In genomic region chr16:31182391-31182790, GRCh38 we compare ENCODE assay signal across 8 cellular contexts. TPM values are rescaled to one million over a fixed set of nuclear protein-coding genes. Genes with fewer than 3 reads are reported as not detected.
DNase-seq lines count a peak whose midpoint lies in the region; ATAC-seq and TF ChIP-seq lines count a peak whose summit lies in the region.

No MANE protein-coding gene starts in this region.

- no peaks in the 10 kb centered on the region for H3K9me3 ChIP-seq in BLaER1 treated with 17β-estradiol and CSF1 and Interleukin-3, amounts not matched to agents 10 nM and 100 nM (replicated peaks in 1 of 11)
- H3K9me3 ChIP-seq in KOPT-K1 (ENCODE audit: insufficient read depth, low read length, poor library complexity, severe bottlenecking): no peaks in the 10 kb centered on the region

- ATAC-seq in natural killer cell treated with Interleukin-12 subunit alpha and Interleukin-12 subunit beta and Interleukin-15 and Interleukin-18, amount 100 ng/mL, for 72 hours: no peak
- ATAC-seq in GM19351 (IDR thresholded peaks at IDR 0.05; ENCODE audit: unreplicated experiment) (no peak), HG02970 (IDR thresholded peaks at IDR 0.05; ENCODE audit: low FRiP score, unreplicated experiment) (no peak), HG02588 (IDR thresholded peaks at IDR 0.05; ENCODE audit: unreplicated experiment) (no peak)

- TF ChIP-seq POLR2A in lower leg skin (IDR thresholded peaks at IDR 0.05): no peak

- peak overlapping the region in 5 of 11 experiments; percentile 94 to 99 (median 98); a peak in 7 of 22 replicates for H3K27ac ChIP-seq in BLaER1 treated with 17β-estradiol and CSF1 and Interleukin-3, amounts not matched to agents 10 nM and 100 nM
- peak overlapping the region; percentile 97 for H3K27ac ChIP-seq in KOPT-K1 (ENCODE audit: low read depth, low read length, poor library complexity, severe bottlenecking)

- peaks cover 41 to 77% (median 69%) of the 10 kb centered on the region in 10 experiments for H3K4me1 ChIP-seq in BLaER1 treated with 17β-estradiol and CSF1 and Interleukin-3, amounts not matched to agents 10 nM and 100 nM

- no peak for TF ChIP-seq CTCF in cardiac fibroblast (IDR thresholded peaks at IDR 0.05; ENCODE audit: low read depth, low read length)
- no peak for TF ChIP-seq CTCF in lower leg skin (IDR thresholded peaks at IDR 0.05)

- H3K36me3 Mint-ChIP-seq in natural killer cell treated with Interleukin-12 subunit alpha and Interleukin-12 subunit beta and Interleukin-15 and Interleukin-18, amount 100 ng/mL, for 72 hours: peaks cover 63% of the 10 kb centered on the region

- no peaks in the 10 kb centered on the region for H3K27me3 ChIP-seq in BLaER1 treated with 17β-estradiol and CSF1 and Interleukin-3, amounts not matched to agents 10 nM and 100 nM

- peak overlapping the region; percentile 99 to 100 for H3K27ac Mint-ChIP-seq in natural killer cell treated with Interleukin-12 subunit alpha and Interleukin-12 subunit beta and Interleukin-15 and Interleukin-18, amount 100 ng/mL, for 72 hours

- 27 to 32% methylated on average over 7 of the region's 7 CpGs for WGBS in lower leg skin, 2 donors

- peaks cover 68 to 88% (median 74%) of the 10 kb centered on the region in 11 experiments for H4K20me1 ChIP-seq in BLaER1 treated with 17β-estradiol and CSF1 and Interleukin-3, amounts not matched to agents 10 nM and 100 nM

- peak overlapping the region; percentile 71 to 97 (median 90) for H3K4me3 ChIP-seq in BLaER1 treated with 17β-estradiol and CSF1 and Interleukin-3, amounts not matched to agents 10 nM and 100 nM
- peak overlapping the region; percentile 91 to 92 for H3K4me3 ChIP-seq in cardiac fibroblast (replicated peaks in 1 of 2; ENCODE audit: low read depth in 2 of 2, low read length in 2 of 2)
- no peak overlapping the region for H3K4me3 ChIP-seq in lower leg skin (ENCODE audit: low read depth, poor library complexity, severe bottlenecking)

- DNase-seq in cardiac fibroblast (ENCODE audit: low read depth in 2 of 2): no peak
- no peak for DNase-seq in natural killer cell treated with Interleukin-12 subunit alpha and Interleukin-12 subunit beta and Interleukin-15 and Interleukin-18, amount 100 ng/mL, for 72 hours (ENCODE audit: low spot score)
- DNase-seq in lower leg skin (ENCODE audit: low spot score in 2 of 2): no peak

- peak overlapping the region; percentile 88 to 98 (median 94) for H3K4me2 ChIP-seq in BLaER1 treated with 17β-estradiol and CSF1 and Interleukin-3, amounts not matched to agents 10 nM and 100 nM

- H3K4me3 Mint-ChIP-seq in natural killer cell treated with Interleukin-12 subunit alpha and Interleukin-12 subunit beta and Interleukin-15 and Interleukin-18, amount 100 ng/mL, for 72 hours: peak overlapping the region; percentile 99

- H3K4me1 Mint-ChIP-seq in natural killer cell treated with Interleukin-12 subunit alpha and Interleukin-12 subunit beta and Interleukin-15 and Interleukin-18, amount 100 ng/mL, for 72 hours (ENCODE audit: low read depth in 2 of 2): peaks cover 77 to 80% of the 10 kb centered on the region in 2 donors

- peaks cover 57 to 67% (median 66%) of the 10 kb centered on the region in 11 experiments for H3K36me3 ChIP-seq in BLaER1 treated with 17β-estradiol and CSF1 and Interleukin-3, amounts not matched to agents 10 nM and 100 nM
- H3K36me3 ChIP-seq in KOPT-K1 (ENCODE audit: insufficient read depth, low read length): peaks cover 67% of the 10 kb centered on the region

- H3K27me3 Mint-ChIP-seq in natural killer cell treated with Interleukin-12 subunit alpha and Interleukin-12 subunit beta and Interleukin-15 and Interleukin-18, amount 100 ng/mL, for 72 hours: no peaks in the 10 kb centered on the region

- peak overlapping the region; percentile 96 to 99 (median 98) for H3K9ac ChIP-seq in BLaER1 treated with 17β-estradiol and CSF1 and Interleukin-3, amounts not matched to agents 10 nM and 100 nM

- intact Hi-C loops in lower leg skin (cut with DNase I; ENCODE audit: low total_unique reads): no loop called here

- H3K9me3 Mint-ChIP-seq in natural killer cell treated with Interleukin-12 subunit alpha and Interleukin-12 subunit beta and Interleukin-15 and Interleukin-18, amount 100 ng/mL, for 72 hours: no peaks in the 10 kb centered on the region

RNA-seq across cellular contexts. Expression of gene FUS, which starts 2.5 kb away (rescaled TPM):
- total RNA-seq in natural killer cell treated with Interleukin-12 subunit alpha and Interleukin-12 subunit beta and Interleukin-15 and Interleukin-18, amount 100 ng/mL, for 72 hours: 100 to 1,000 TPM; 625 to 840 TPM
- 10 to 100 TPM; 31.9 to 55.8 (median 34.9) TPM for total RNA-seq in lower leg skin

RNA-seq across cellular contexts. Expression of gene PYCARD, which starts 20.2 kb away (rescaled TPM):
- total RNA-seq in natural killer cell treated with Interleukin-12 subunit alpha and Interleukin-12 subunit beta and Interleukin-15 and Interleukin-18, amount 100 ng/mL, for 72 hours: 10 to 100 TPM; 23.1 to 29.8 TPM
- total RNA-seq in lower leg skin: 100 to 1,000 TPM in 3 of 4 donors, 10 to 100 TPM in 1; 87.5 to 140 (median 122) TPM

RNA-seq across cellular contexts. Expression of gene TRIM72, which starts 31.5 kb away (rescaled TPM):
- total RNA-seq in natural killer cell treated with Interleukin-12 subunit alpha and Interleukin-12 subunit beta and Interleukin-15 and Interleukin-18, amount 100 ng/mL, for 72 hours: under 1 TPM in 1 of 2 donors, not detected in 1; 0.06 TPM
- under 1 TPM in 1 of 4 donors, not detected in 3; 0.19 TPM for total RNA-seq in lower leg skin

RNA-seq across cellular contexts. Expression of gene PRSS36, which starts 32.5 kb away (rescaled TPM):
- total RNA-seq in natural killer cell treated with Interleukin-12 subunit alpha and Interleukin-12 subunit beta and Interleukin-15 and Interleukin-18, amount 100 ng/mL, for 72 hours: 1 to 10 TPM in 1 of 2 donors, not detected in 1; 1.5 TPM
- total RNA-seq in lower leg skin: 10 to 100 TPM in 1 of 4 donors, 1 to 10 TPM in 3; 2.3 to 10.5 (median 3.3) TPM

RNA-seq across cellular contexts. Expression of gene PYDC1, which starts 34.5 kb away (rescaled TPM):
- total RNA-seq in natural killer cell treated with Interleukin-12 subunit alpha and Interleukin-12 subunit beta and Interleukin-15 and Interleukin-18, amount 100 ng/mL, for 72 hours: not detected
- 10 to 100 TPM in 3 of 4 donors, 1 to 10 TPM in 1; 4.8 to 17.5 (median 12.9) TPM for total RNA-seq in lower leg skin

Comparison
In these comparisons a context has a peak if more than half of its experiments do, and no peak if none do; other contexts are left out.
1. RNA of gene FUS, which starts 2.5 kb away (total RNA-seq): 625 to 840 TPM in natural killer cell treated with Interleukin-12 subunit alpha and Interleukin-12 subunit beta and Interleukin-15 and Interleukin-18, amount 100 ng/mL, for 72 hours; 31.9 to 55.8 TPM in lower leg skin; every median in the first group is over 10 times any median in the second.